In the genomic region with DNA sequence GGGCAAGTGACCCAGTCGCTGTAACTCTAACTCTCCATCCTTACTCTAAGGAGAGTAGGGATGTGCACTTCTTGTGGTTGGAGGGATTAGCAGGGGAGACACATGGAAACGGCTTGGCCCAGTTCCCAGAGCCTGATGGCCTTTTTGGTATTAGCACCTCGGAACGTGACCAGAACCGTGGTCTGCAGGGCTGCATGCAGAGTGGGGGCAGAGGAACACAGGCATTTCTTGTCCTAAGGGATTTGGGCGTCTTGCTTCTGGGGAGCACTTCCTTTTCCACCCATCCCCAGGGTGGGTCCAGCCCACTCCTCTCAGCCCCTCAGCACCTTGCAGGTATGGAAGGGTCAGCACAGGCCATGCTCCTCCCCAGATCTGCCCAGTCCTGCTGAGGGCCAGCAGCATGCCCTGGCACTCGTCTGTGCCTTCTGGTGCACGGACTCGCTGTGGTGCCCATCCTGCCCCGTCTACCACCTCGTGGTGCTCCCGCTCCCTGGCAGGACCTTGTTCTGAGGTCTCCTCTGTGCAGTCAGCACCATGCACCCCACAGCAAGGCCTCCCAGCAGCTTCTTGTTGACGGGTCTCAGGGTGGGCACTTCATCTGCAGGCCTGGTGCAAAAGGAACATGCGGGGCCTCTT, we compare ENCODE assay signal across 16 cellular contexts.
"Had no signal": no experiment of that assay in that cellular context is flagged by ENCODE, and none has a peak within 500 bp of the region (broad histone marks: within the 10 kb centered on the region; RNA-seq: fewer than 3 reads in every experiment).

No MANE protein-coding gene starts in this region.

- H3K4me3 ChIP-seq: breast epithelium, colonic mucosa, spleen had no signal

- H3K27me3 Mint-ChIP-seq: activated naive CD8-positive, alpha-beta T cell treated with anti-CD3 and anti-CD28 coated beads for 36 hours; naive thymus-derived CD4-positive, alpha-beta T cell; progenitor cell of endocrine pancreas had no signal

- H3K4me1 ChIP-seq: breast epithelium, colonic mucosa, spleen had no signal

- H3K27ac Mint-ChIP-seq: activated naive CD8-positive, alpha-beta T cell treated with anti-CD3 and anti-CD28 coated beads for 36 hours; naive thymus-derived CD4-positive, alpha-beta T cell; progenitor cell of endocrine pancreas had no signal

- ATAC-seq: naive thymus-derived CD4-positive, alpha-beta T cell; stimulated activated naive CD8-positive, alpha-beta T cell treated with anti-CD3 and anti-CD28 coated beads, Interleukin-15, Interleukin-2, amounts not matched to agents 100 U/mL and 50 U/mL, for 24 hours had no signal

- H3K27me3 ChIP-seq: breast epithelium, colonic mucosa, spleen had no signal

- H3K4me3 Mint-ChIP-seq: activated naive CD8-positive, alpha-beta T cell treated with anti-CD3 and anti-CD28 coated beads for 36 hours; naive thymus-derived CD4-positive, alpha-beta T cell; neural crest cell had no signal

- H3K4me1 Mint-ChIP-seq: activated naive CD8-positive, alpha-beta T cell treated with anti-CD3 and anti-CD28 coated beads for 36 hours; neural crest cell had no signal

- DNase-seq: activated naive CD4-positive, alpha-beta T cell; activated naive CD8-positive, alpha-beta T cell treated with anti-CD3 and anti-CD28 coated beads for 36 hours; activated T-cell treated with anti-CD3 and anti-CD28 coated beads for 4 hours; colonic mucosa; foreskin fibroblast; kidney glomerular epithelial cell; mesendoderm; naive thymus-derived CD4-positive, alpha-beta T cell; retina; spleen; stimulated activated CD4-positive, alpha-beta T cell treated with anti-CD3 and anti-CD28 coated beads, Interleukin-4, amount 100 ng/mL, for 24 hours; stimulated activated naive CD8-positive, alpha-beta T cell treated with anti-CD3 and anti-CD28 coated beads, Interleukin-15, Interleukin-2, amounts not matched to agents 100 U/mL and 50 U/mL, for 24 hours; T-helper 9 cell had no signal

- H3K36me3 ChIP-seq: breast epithelium, colonic mucosa had no signal

- H3K27ac ChIP-seq: breast epithelium, colonic mucosa, spleen had no signal

- H3K9me3 Mint-ChIP-seq: activated naive CD8-positive, alpha-beta T cell treated with anti-CD3 and anti-CD28 coated beads for 36 hours; naive thymus-derived CD4-positive, alpha-beta T cell; neural crest cell had no signal

- H3K9me3 ChIP-seq: breast epithelium, colonic mucosa, spleen had no signal
